In the genomic region with DNA sequence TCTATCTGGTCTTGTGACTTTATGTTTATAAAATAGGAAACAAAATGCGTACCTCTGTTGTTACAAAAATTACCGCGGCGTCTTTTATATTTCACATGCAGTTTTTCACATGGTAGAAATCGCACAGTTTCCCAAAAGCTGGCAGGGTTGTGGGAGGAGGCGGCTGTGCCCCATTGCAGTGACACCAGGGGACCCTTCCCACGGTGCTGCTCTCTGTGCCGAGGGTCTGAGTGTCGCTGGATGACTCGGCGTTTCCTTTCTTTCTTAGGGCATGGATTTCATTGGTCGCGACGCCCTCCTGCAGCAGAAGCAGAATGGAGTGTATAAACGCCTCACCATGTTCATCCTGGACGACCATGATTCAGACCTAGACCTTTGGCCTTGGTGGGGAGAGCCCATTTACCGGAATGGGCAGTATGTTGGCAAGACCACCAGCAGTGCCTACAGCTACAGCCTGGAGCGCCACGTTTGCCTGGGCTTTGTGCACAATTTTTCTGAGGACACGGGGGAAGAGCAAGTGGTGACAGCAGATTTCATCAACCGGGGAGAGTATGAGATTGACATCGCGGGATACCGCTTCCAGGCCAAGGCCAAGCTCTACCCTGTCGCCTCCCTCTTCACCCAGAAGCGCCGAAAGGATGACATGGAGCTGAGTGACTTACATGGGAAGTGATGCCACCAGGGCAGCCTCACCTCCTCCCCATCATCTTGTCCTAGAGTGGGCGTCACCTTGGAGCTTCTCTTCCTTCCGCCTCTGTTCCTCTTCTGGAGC, we compare ENCODE assay signal across 1 cellular context.
TF ChIP-seq lines count a peak whose summit lies in the region.

No MANE protein-coding gene starts in this region.

TF ChIP-seq in A549, 52 proteins besides CTCF, POLR2A, EP300 and RAD21:
- TF ChIP-seq MAFK (IDR thresholded peaks at IDR 0.05; ENCODE audit: partially characterized antibody) = peak; percentile 65
- peak; percentile 66 for TF ChIP-seq NFE2L2 (conservative IDR thresholded peaks at IDR 0.05; ENCODE audit: low read length)
- no peak for TF ChIP-seq EHMT2 (IDR thresholded peaks at IDR 0.05; ENCODE audit: low read depth)
TF ChIP-seq in A549: peak in this region for 2.
